ENCODE assay signal across 1 cellular context in genomic region chr10:100327007-100327700, GRCh38.
TF ChIP-seq lines count a peak whose summit lies in the region.

No MANE protein-coding gene starts in this region.

TF ChIP-seq in GM12878, 131 proteins besides CTCF, POLR2A, EP300 and RAD21 (continued from another document):
- TF ChIP-seq, protein P1, sequence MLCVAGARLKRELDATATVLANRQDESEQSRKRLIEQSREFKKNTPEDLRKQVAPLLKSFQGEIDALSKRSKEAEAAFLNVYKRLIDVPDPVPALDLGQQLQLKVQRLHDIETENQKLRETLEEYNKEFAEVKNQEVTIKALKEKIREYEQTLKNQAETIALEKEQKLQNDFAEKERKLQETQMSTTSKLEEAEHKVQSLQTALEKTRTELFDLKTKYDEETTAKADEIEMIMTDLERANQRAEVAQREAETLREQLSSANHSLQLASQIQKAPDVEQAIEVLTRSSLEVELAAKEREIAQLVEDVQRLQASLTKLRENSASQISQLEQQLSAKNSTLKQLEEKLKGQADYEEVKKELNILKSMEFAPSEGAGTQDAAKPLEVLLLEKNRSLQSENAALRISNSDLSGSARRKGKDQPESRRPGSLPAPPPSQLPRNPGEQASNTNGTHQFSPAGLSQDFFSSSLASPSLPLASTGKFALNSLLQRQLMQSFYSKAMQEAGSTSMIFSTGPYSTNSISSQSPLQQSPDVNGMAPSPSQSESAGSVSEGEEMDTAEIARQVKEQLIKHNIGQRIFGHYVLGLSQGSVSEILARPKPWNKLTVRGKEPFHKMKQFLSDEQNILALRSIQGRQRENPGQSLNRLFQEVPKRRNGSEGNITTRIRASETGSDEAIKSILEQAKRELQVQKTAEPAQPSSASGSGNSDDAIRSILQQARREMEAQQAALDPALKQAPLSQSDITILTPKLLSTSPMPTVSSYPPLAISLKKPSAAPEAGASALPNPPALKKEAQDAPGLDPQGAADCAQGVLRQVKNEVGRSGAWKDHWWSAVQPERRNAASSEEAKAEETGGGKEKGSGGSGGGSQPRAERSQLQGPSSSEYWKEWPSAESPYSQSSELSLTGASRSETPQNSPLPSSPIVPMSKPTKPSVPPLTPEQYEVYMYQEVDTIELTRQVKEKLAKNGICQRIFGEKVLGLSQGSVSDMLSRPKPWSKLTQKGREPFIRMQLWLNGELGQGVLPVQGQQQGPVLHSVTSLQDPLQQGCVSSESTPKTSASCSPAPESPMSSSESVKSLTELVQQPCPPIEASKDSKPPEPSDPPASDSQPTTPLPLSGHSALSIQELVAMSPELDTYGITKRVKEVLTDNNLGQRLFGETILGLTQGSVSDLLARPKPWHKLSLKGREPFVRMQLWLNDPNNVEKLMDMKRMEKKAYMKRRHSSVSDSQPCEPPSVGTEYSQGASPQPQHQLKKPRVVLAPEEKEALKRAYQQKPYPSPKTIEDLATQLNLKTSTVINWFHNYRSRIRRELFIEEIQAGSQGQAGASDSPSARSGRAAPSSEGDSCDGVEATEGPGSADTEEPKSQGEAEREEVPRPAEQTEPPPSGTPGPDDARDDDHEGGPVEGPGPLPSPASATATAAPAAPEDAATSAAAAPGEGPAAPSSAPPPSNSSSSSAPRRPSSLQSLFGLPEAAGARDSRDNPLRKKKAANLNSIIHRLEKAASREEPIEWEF (IDR thresholded peaks at IDR 0.05; ENCODE audit: insufficient replicate concordance, low read depth, low read length), result peak; percentile 32
